Comparison of ENCODE assay signal across 9 cellular contexts in genomic region chr9:89448381-89448780, GRCh38. TPM values are rescaled to one million over a fixed set of nuclear protein-coding genes. Genes with fewer than 3 reads are reported as not detected.
A peak's percentile ranks its signal among the peaks of the same experiment; 100 is the strongest.
DNase-seq lines count a peak whose midpoint lies in the region; ATAC-seq and TF ChIP-seq lines count a peak whose summit lies in the region.
"Had no signal": no experiment of that assay in that cellular context is flagged by ENCODE, and none has a peak within 500 bp of the region (broad histone marks: within the 10 kb centered on the region; RNA-seq: fewer than 3 reads in every experiment).

No MANE protein-coding gene starts in this region.

- intact Hi-C loops in activated naive CD4-positive, alpha-beta T cell treated with anti-CD3 and anti-CD28 coated beads for 36 hours (cut with micrococcal nuclease): loop anchor here (1.0 kb wide), 2 partner anchors 8 to 16 kb away; no protein-coding TSS in a partner anchor
- intact Hi-C loops in naive thymus-derived CD4-positive, alpha-beta T cell (cut with micrococcal nuclease): no loop called here
- intact Hi-C loops in psoas muscle (cut with DNase I) (no loop called here), testis (cut with DNase I; ENCODE audit: low total_unique reads) (no loop called here)

- H3K27ac Mint-ChIP-seq in activated naive CD4-positive, alpha-beta T cell treated with anti-CD3 and anti-CD28 coated beads for 36 hours: peak overlapping the region; percentile 85
- H3K27ac Mint-ChIP-seq in naive thymus-derived CD4-positive, alpha-beta T cell: peak overlapping the region; percentile 84 to 99 (median 96)

- no peak overlapping the region for H3K27ac ChIP-seq in HEK293 (ENCODE audit: extremely low read depth, low read depth, low read length)
- peak overlapping the region; percentile 60 for H3K27ac ChIP-seq in naive thymus-derived CD4-positive, alpha-beta T cell (ENCODE audit: low read depth, low read length)
- H3K27ac ChIP-seq in psoas muscle: no peak overlapping the region
- H3K27ac ChIP-seq in testis: no peak overlapping the region
- H3K27ac ChIP-seq in Peyer's patch: peak overlapping the region in 1 of 4 donors; percentile 7

- POLR2A ChIA-PET in HEK293 (lab: Yijun Ruan, JAX): no interaction called here
- POLR2A ChIA-PET in naive thymus-derived CD4-positive, alpha-beta T cell (lab: Charles Lee): interaction anchor here (0.7 to 19.8 kb wide), 7 partner anchors 9 to 102 kb away, joined by 3 to 242 read pairs (median 4); no protein-coding TSS in a partner anchor

- H3K4me3 Mint-ChIP-seq in activated naive CD4-positive, alpha-beta T cell treated with anti-CD3 and anti-CD28 coated beads for 36 hours: no peak overlapping the region
- H3K4me3 Mint-ChIP-seq in naive thymus-derived CD4-positive, alpha-beta T cell: peak overlapping the region; percentile 37 to 88 (median 80)

- no peaks in the 10 kb centered on the region for H3K27me3 ChIP-seq in naive thymus-derived CD4-positive, alpha-beta T cell (ENCODE audit: control insufficient read depth in 2 of 2, insufficient read depth in 2 of 2, low read length in 2 of 2)
- H3K27me3 ChIP-seq in psoas muscle (ENCODE audit: insufficient read depth in 3 of 3, low read length in 2 of 3): no peaks in the 10 kb centered on the region
- H3K27me3 ChIP-seq in testis: no peaks in the 10 kb centered on the region
- no peaks in the 10 kb centered on the region for H3K27me3 ChIP-seq in Peyer's patch

- ATAC-seq in naive thymus-derived CD4-positive, alpha-beta T cell: peak; percentile 59
- no peak for ATAC-seq in psoas muscle
- ATAC-seq: Panc1 had no signal

- no peak for TF ChIP-seq POLR2A in testis (IDR thresholded peaks at IDR 0.05)
- TF ChIP-seq POLR2A in Peyer's patch (IDR thresholded peaks at IDR 0.05): no peak

- H3K36me3 Mint-ChIP-seq in activated naive CD4-positive, alpha-beta T cell treated with anti-CD3 and anti-CD28 coated beads for 36 hours (ENCODE audit: low read depth): peaks cover 52% of the 10 kb centered on the region
- H3K36me3 Mint-ChIP-seq in naive thymus-derived CD4-positive, alpha-beta T cell: peaks cover 4 to 42% (median 29%) of the 10 kb centered on the region in 5 donors

- no peaks in the 10 kb centered on the region for H3K27me3 Mint-ChIP-seq in activated naive CD4-positive, alpha-beta T cell treated with anti-CD3 and anti-CD28 coated beads for 36 hours (ENCODE audit: low read depth)
- H3K27me3 Mint-ChIP-seq in naive thymus-derived CD4-positive, alpha-beta T cell: no peaks in the 10 kb centered on the region

- H3K4me3 ChIP-seq in HEK293 (ENCODE audit: low read depth, low read length): no peak overlapping the region
- no peak overlapping the region for H3K4me3 ChIP-seq in naive thymus-derived CD4-positive, alpha-beta T cell (ENCODE audit: low read length)
- no peak overlapping the region for H3K4me3 ChIP-seq in psoas muscle
- H3K4me3 ChIP-seq in testis: no peak overlapping the region
- no peak overlapping the region for H3K4me3 ChIP-seq in Peyer's patch

- no peaks in the 10 kb centered on the region for H3K9me3 Mint-ChIP-seq in activated naive CD4-positive, alpha-beta T cell treated with anti-CD3 and anti-CD28 coated beads for 36 hours
- peaks cover 0 to 3% (median 0%) of the 10 kb centered on the region in 11 donors for H3K9me3 Mint-ChIP-seq in naive thymus-derived CD4-positive, alpha-beta T cell

- H3K4me1 ChIP-seq in HEK293 (ENCODE audit: control insufficient read depth, insufficient read depth, low read length): no peaks in the 10 kb centered on the region
- peaks cover 69 to 93% of the 10 kb centered on the region in 2 donors for H3K4me1 ChIP-seq in naive thymus-derived CD4-positive, alpha-beta T cell (ENCODE audit: control insufficient read depth in 2 of 2, insufficient read depth in 2 of 2, low read length in 2 of 2)
- H3K4me1 ChIP-seq in psoas muscle: peaks cover 18% of the 10 kb centered on the region
- H3K4me1 ChIP-seq in testis: no peaks in the 10 kb centered on the region
- peaks cover 0 to 19% (median 11%) of the 10 kb centered on the region in 4 donors for H3K4me1 ChIP-seq in Peyer's patch

- DNase-seq in C1 segment of cervical spinal cord (lab: John Stamatoyannopoulos, UW): peak in 9 of 14 donors; percentile 52 to 87 (median 80)
- DNase-seq in activated naive CD4-positive, alpha-beta T cell treated with anti-CD3 and anti-CD28 coated beads for 36 hours: peak; percentile 66
- DNase-seq in naive thymus-derived CD4-positive, alpha-beta T cell: peak in 1 of 9 donors; percentile 49
- DNase-seq in psoas muscle: no peak
- no peak for DNase-seq in testis
- no peak for DNase-seq in mucosa of gallbladder (ENCODE audit: low spot score)
- no peak for DNase-seq in Peyer's patch

- CTCF ChIA-PET in HEK293 (lab: Yijun Ruan, JAX): no interaction called here
- CTCF ChIA-PET in activated naive CD4-positive, alpha-beta T cell treated with anti-CD3 and anti-CD28 coated beads for 36 hours (lab: Charles Lee): interaction anchor here (1.2 to 3.1 kb wide), 4 partner anchors 18 to 100 kb away, joined by 4 to 20 read pairs (median 12); no protein-coding TSS in a partner anchor
- CTCF ChIA-PET in naive thymus-derived CD4-positive, alpha-beta T cell (lab: Charles Lee): interaction anchor here (1.1 to 1.4 kb wide), 2 partner anchors 20 to 74 kb away, joined by 3 to 4 read pairs; no protein-coding TSS in a partner anchor

- no peak for TF ChIP-seq CTCF in HEK293 (tag by site-specific recombination; IDR thresholded peaks at IDR 0.05)
- TF ChIP-seq CTCF in psoas muscle (IDR thresholded peaks at IDR 0.05): no peak
- no peak for TF ChIP-seq CTCF in testis (IDR thresholded peaks at IDR 0.05)
- TF ChIP-seq CTCF in Peyer's patch (IDR thresholded peaks at IDR 0.05): no peak

- WGBS in psoas muscle, 3 donors: 75 to 83% (median 75%) methylated on average over 11 of the region's 11 CpGs
- 81 to 86% methylated on average over 9 to 11 of the region's 11 CpGs for WGBS in testis, 2 donors

- H3K4me1 Mint-ChIP-seq in activated naive CD4-positive, alpha-beta T cell treated with anti-CD3 and anti-CD28 coated beads for 36 hours (ENCODE audit: low read depth): peaks cover 92% of the 10 kb centered on the region
- peaks cover 75 to 98% (median 89%) of the 10 kb centered on the region in 7 donors for H3K4me1 Mint-ChIP-seq in naive thymus-derived CD4-positive, alpha-beta T cell

- H3K36me3 ChIP-seq in HEK293 (ENCODE audit: control insufficient read depth in 2 of 2, insufficient read depth in 1 of 2, low read length in 2 of 2) (peaks cover 0 to 17% of the 10 kb centered on the region in 2 experiments; a peak in 1 of 3 replicates), psoas muscle (ENCODE audit: insufficient read depth in 1 of 2, low read depth in 1 of 2) (no peaks in the 10 kb centered on the region), testis (ENCODE audit: low read depth, missing control alignments) (no peaks in the 10 kb centered on the region), Peyer's patch (no peaks in the 10 kb centered on the region)
- peaks cover 0 to 36% (median 7%) of the 10 kb centered on the region in 3 experiments for H3K36me3 ChIP-seq in naive thymus-derived CD4-positive, alpha-beta T cell (ENCODE audit: control insufficient read depth in 2 of 3, insufficient read depth in 3 of 3, low read length in 3 of 3)

- H3K9me3 ChIP-seq in HEK293 (ENCODE audit: control insufficient read depth, insufficient read depth, low read depth, low read length): no peaks in the 10 kb centered on the region
- no peaks in the 10 kb centered on the region for H3K9me3 ChIP-seq in naive thymus-derived CD4-positive, alpha-beta T cell (ENCODE audit: control insufficient read depth in 2 of 3, low read length in 3 of 3)
- no peaks in the 10 kb centered on the region for H3K9me3 ChIP-seq in psoas muscle
- H3K9me3 ChIP-seq in testis: no peaks in the 10 kb centered on the region
- H3K9me3 ChIP-seq in Peyer's patch: no peaks in the 10 kb centered on the region

TF ChIP-seq in HEK293, 187 proteins besides CTCF, POLR2A, EP300 and RAD21 (continues in another document):
- TF ChIP-seq SP2 (tag by site-specific recombination; IDR thresholded peaks at IDR 0.05) (no peak), ZNF704 (tag by site-specific recombination; IDR thresholded peaks at IDR 0.05) (no peak), ZNF155 (tag by site-specific recombination; IDR thresholded peaks at IDR 0.05) (no peak), MZF1 (tag by site-specific recombination; IDR thresholded peaks at IDR 0.05; ENCODE audit: borderline replicate concordance) (no peak), HIC1 (tag by site-specific recombination; IDR thresholded peaks at IDR 0.05) (no peak)

RNA-seq across cellular contexts. Expression of gene SEMA4D, which starts 49.5 kb away (rescaled TPM):
- 100 to 1,000 TPM; 156 to 160 TPM for total RNA-seq in activated naive CD4-positive, alpha-beta T cell treated with anti-CD3 and anti-CD28 coated beads for 36 hours
- total RNA-seq in naive thymus-derived CD4-positive, alpha-beta T cell: 100 to 1,000 TPM; 389 to 465 (median 460) TPM
- polyA plus RNA-seq in naive thymus-derived CD4-positive, alpha-beta T cell: 100 to 1,000 TPM; 114 to 268 TPM
- total RNA-seq in psoas muscle (100 to 1,000 TPM in 1 of 4 donors, 10 to 100 TPM in 3; 32.1 to 111 (median 63.6) TPM), testis (10 to 100 TPM; 38.7 to 53.1 TPM), mucosa of gallbladder (66.2 TPM), Peyer's patch (100 to 1,000 TPM in 1 of 4 donors, 10 to 100 TPM in 3; 24.3 to 124 (median 30.0) TPM)
- polyA plus RNA-seq in psoas muscle (10 to 100 TPM in 2 of 3 donors, 1 to 10 TPM in 1; 9.3 to 26.8 (median 22.3) TPM), testis (ENCODE audit: insufficient read depth, low read depth, low replicate concordance) (26.2 TPM)

Comparison
In these comparisons a context has a peak if more than half of its experiments do, and no peak if none do; other contexts are left out.
1. DNase-seq: peak in C1 segment of cervical spinal cord (9 of 14) and activated naive CD4-positive, alpha-beta T cell treated with anti-CD3 and anti-CD28 coated beads for 36 hours (single experiment); none in psoas muscle (0 of 2), testis (single experiment), mucosa of gallbladder (single experiment) and Peyer's patch (0 of 3).